In the genomic region with DNA sequence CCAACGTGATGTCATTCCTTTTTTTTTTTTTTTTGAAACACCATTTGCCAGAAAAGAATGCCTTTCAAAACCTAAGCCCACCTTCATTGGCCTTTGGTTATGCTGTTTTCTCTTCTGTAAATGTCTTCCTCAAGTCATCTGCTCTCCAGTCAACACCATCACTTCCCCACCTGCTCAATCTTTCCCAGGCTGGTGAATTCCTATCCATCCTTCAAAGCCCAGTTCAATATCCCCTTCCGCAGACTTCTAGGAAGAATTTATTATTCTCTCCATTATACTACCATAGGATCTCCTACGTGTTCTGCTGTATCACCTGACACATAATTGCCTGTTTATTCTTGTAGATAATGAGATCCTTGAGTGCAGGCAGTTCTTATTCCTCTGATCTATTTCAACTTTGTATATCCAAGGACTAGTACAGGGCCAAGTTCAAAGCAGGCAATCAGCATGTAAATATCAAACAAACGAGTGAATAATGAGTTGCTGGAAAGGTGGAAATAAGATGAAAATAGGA, we compare ENCODE assay signal across 20 cellular contexts.
"Had no signal": no experiment of that assay in that cellular context is flagged by ENCODE, and none has a peak within 500 bp of the region (broad histone marks: within the 10 kb centered on the region; RNA-seq: fewer than 3 reads in every experiment).

No MANE protein-coding gene starts in this region.

- DNase-seq: activated B cell treated with CpG ODN at 0.5 μM for 24 hours; activated CD4-positive, alpha-beta T cell treated with anti-CD3 and anti-CD28 coated beads for 48 hours; activated CD8-positive, alpha-beta memory T cell treated with anti-CD3 and anti-CD28 coated beads, Interleukin-2, amount 50 U/mL, for 4 hours; activated CD8-positive, alpha-beta T cell treated with anti-CD3 and anti-CD28 coated beads, Interleukin-2, amount 10 ng/mL, durations not matched to agents 7 days and 5 days; activated effector memory CD4-positive, alpha-beta T cell treated with anti-CD3 and anti-CD28 coated beads, Interleukin-2, amount 50 U/mL, for 16 hours; activated T-cell treated with anti-CD3 and anti-CD28 coated beads, Interleukin-2, amount 50 U/mL, for 48 hours; amniotic stem cell; esophagus squamous epithelium; mesenchymal stem cell; nephron progenitor cell; occipital lobe; stimulated activated CD4-positive, alpha-beta T cell treated with anti-CD3 and anti-CD28 coated beads, Interleukin-4, amount 100 ng/mL, for 4 hours; stimulated activated CD8-positive, alpha-beta memory T cell treated with anti-CD3 and anti-CD28 coated beads, Interleukin-4, amount 100 ng/mL, for 48 hours; stimulated activated naive CD4-positive, alpha-beta T cell treated with Interleukin-2 at 50 U/mL for 16 hours; upper lobe of left lung had no signal

- H3K36me3 ChIP-seq: esophagus squamous epithelium, right atrium auricular region, suprapubic skin, upper lobe of left lung had no signal

- H3K4me1 Mint-ChIP-seq: activated B cell treated with CpG ODN at 0.5 μM for 24 hours had no signal

- H3K4me1 ChIP-seq: right atrium auricular region, suprapubic skin, upper lobe of left lung had no signal

- H3K9me3 Mint-ChIP-seq: activated B cell treated with CpG ODN at 0.5 μM for 24 hours; activated naive CD4-positive, alpha-beta T cell treated with anti-CD3 and anti-CD28 coated beads, Interleukin-2, amount 50 U/mL, for 24 hours; nephron progenitor cell; T-helper 2 cell treated with Interferon-gamma antibody and Interleukin-4, amounts not matched to agents 5 μg/mL and 100 μg/mL, for 36 hours had no signal

- H3K27ac ChIP-seq: esophagus squamous epithelium, suprapubic skin, upper lobe of left lung had no signal

- H3K9me3 ChIP-seq: esophagus squamous epithelium, right atrium auricular region, suprapubic skin, upper lobe of left lung had no signal

- ATAC-seq: activated CD8-positive, alpha-beta T cell treated with anti-CD3 and anti-CD28 coated beads, Interleukin-2, amount 10 ng/mL, durations not matched to agents 7 days and 5 days had no signal

- H3K36me3 Mint-ChIP-seq: activated naive CD4-positive, alpha-beta T cell treated with anti-CD3 and anti-CD28 coated beads, Interleukin-2, amount 50 U/mL, for 24 hours had no signal

- H3K4me3 Mint-ChIP-seq: activated B cell treated with CpG ODN at 0.5 μM for 24 hours; activated CD8-positive, alpha-beta T cell treated with anti-CD3 and anti-CD28 coated beads, Interleukin-2, amount 10 ng/mL, durations not matched to agents 7 days and 5 days; activated naive CD4-positive, alpha-beta T cell treated with anti-CD3 and anti-CD28 coated beads, Interleukin-2, amount 50 U/mL, for 24 hours; nephron progenitor cell; T-helper 2 cell treated with Interferon-gamma antibody and Interleukin-4, amounts not matched to agents 5 μg/mL and 100 μg/mL, for 36 hours had no signal

- H3K27ac Mint-ChIP-seq: activated B cell treated with CpG ODN at 0.5 μM for 24 hours; activated CD8-positive, alpha-beta T cell treated with anti-CD3 and anti-CD28 coated beads, Interleukin-2, amount 10 ng/mL, durations not matched to agents 7 days and 5 days; activated naive CD4-positive, alpha-beta T cell treated with anti-CD3 and anti-CD28 coated beads, Interleukin-2, amount 50 U/mL, for 24 hours; nephron progenitor cell; progenitor cell of endocrine pancreas; T-helper 2 cell treated with Interferon-gamma antibody and Interleukin-4, amounts not matched to agents 5 μg/mL and 100 μg/mL, for 36 hours had no signal

- H3K27me3 Mint-ChIP-seq: progenitor cell of endocrine pancreas had no signal

- H3K4me3 ChIP-seq: esophagus squamous epithelium, right atrium auricular region, suprapubic skin, upper lobe of left lung had no signal

- H3K27me3 ChIP-seq: esophagus squamous epithelium, right atrium auricular region, suprapubic skin, upper lobe of left lung had no signal
